In genomic region chr2:169739351-169739750, GRCh38 we compare ENCODE assay signal across 11 cellular contexts.
"Had no signal": no experiment of that assay in that cellular context is flagged by ENCODE, and none has a peak within 500 bp of the region (broad histone marks: within the 10 kb centered on the region; RNA-seq: fewer than 3 reads in every experiment).

No MANE protein-coding gene starts in this region.

- H3K4me1 Mint-ChIP-seq: stimulated activated memory B cell treated with anti-CD40 and anti-IgM and Interleukin-4, amounts not matched to agents 10 μg/mL and 1 μg/mL and 100 μg/mL, for 72 hours had no signal

- H3K27ac Mint-ChIP-seq: activated naive CD8-positive, alpha-beta T cell; stimulated activated memory B cell treated with anti-CD40 and anti-IgM and Interleukin-4, amounts not matched to agents 10 μg/mL and 1 μg/mL and 100 μg/mL, for 72 hours had no signal

- H3K4me3 Mint-ChIP-seq: activated naive CD8-positive, alpha-beta T cell; stimulated activated memory B cell treated with anti-CD40 and anti-IgM and Interleukin-4, amounts not matched to agents 10 μg/mL and 1 μg/mL and 100 μg/mL, for 72 hours had no signal

- H3K9me3 Mint-ChIP-seq: stimulated activated memory B cell treated with anti-CD40 and anti-IgM and Interleukin-4, amounts not matched to agents 10 μg/mL and 1 μg/mL and 100 μg/mL, for 72 hours had no signal

- DNase-seq: activated effector memory CD4-positive, alpha-beta T cell treated with Interleukin-2 at 50 U/mL for 16 hours; activated T-cell treated with anti-CD3 and anti-CD28 coated beads, Interleukin-2, amount 50 U/mL, for 1 hour; amygdala; foreskin melanocyte; heart right ventricle; left lung; mesenchymal stem cell; posterior cingulate gyrus; tibial artery had no signal

- ATAC-seq: heart right ventricle; left lung; stimulated activated memory B cell treated with anti-CD40 and anti-IgM and Interleukin-4, amounts not matched to agents 10 μg/mL and 1 μg/mL and 100 μg/mL, for 72 hours had no signal
